10 cellular contexts compared by ENCODE assay signal in the genomic region with DNA sequence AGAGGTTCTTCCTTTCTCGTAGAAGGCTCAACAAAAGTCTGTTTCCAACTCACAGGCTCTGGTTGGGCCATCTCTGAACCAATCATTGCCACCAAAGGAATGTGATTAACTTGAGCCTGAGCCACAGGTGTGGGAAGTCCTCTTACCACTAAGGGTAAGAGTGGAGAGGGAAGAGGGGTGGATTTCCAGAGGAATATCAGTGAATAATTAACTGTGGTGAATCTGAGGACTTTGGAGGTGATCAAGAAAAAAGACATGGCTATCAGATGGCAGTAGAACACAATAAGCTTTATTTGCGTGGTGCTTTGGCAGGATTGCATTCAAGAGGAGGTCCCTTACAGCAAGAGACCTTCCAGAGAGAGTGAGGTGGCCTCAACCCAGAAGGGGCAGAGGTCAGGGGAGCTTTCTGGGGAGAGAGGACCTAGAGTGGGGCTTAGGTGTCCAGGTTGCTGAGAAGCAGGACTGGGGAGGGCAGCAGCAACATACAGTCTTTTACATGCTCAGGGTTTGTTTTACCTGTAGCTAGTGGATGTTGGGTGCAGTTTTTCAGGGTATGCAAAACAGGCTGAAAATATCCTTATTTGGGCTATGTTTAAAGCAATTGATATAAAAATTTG.
DNase-seq lines count a peak whose midpoint lies in the region; ATAC-seq and TF ChIP-seq lines count a peak whose summit lies in the region.
"Had no signal": no experiment of that assay in that cellular context is flagged by ENCODE, and none has a peak within 500 bp of the region (broad histone marks: within the 10 kb centered on the region; RNA-seq: fewer than 3 reads in every experiment).

No MANE protein-coding gene starts in this region.

- H3K27ac ChIP-seq in neuronal stem cell (replicated peaks; ENCODE audit: low read length) (no peak overlapping the region), sigmoid colon (no peak overlapping the region)

- H3K36me3 Mint-ChIP-seq in natural killer cell (no peaks in the 10 kb centered on the region), activated B cell treated with CpG ODN at 0.5 μM for 24 hours (ENCODE audit: low read depth) (no peaks in the 10 kb centered on the region)
- no peaks in the 10 kb centered on the region for H3K36me3 Mint-ChIP-seq in natural killer cell treated with Interleukin-12 subunit alpha and Interleukin-12 subunit beta and Interleukin-15 and Interleukin-18, amount 100 ng/mL, for 72 hours
- H3K36me3 Mint-ChIP-seq in stimulated activated naive B cell treated with anti-CD40 and anti-IgM and Interleukin-4, amounts not matched to agents 10 μg/mL and 1 μg/mL and 100 μg/mL, for 72 hours: peaks cover 2 to 3% of the 10 kb centered on the region in 2 donors

- no peak overlapping the region for H2AFZ ChIP-seq in neuronal stem cell (ENCODE audit: low read length)

- H3K9me3 ChIP-seq in neuronal stem cell (replicated peaks in 1 of 2; ENCODE audit: control insufficient read depth in 2 of 2, insufficient read depth in 1 of 2, low read depth in 1 of 2, low read length in 2 of 2) (no peaks in the 10 kb centered on the region), sigmoid colon (no peaks in the 10 kb centered on the region)

- H3K4me1 ChIP-seq in neuronal stem cell (ENCODE audit: control insufficient read depth in 2 of 2, insufficient read depth in 1 of 2, low read depth in 1 of 2, low read length in 2 of 2) (peaks cover 0 to 1% of the 10 kb centered on the region in 2 donors), sigmoid colon (peaks cover 0 to 5% (median 0%) of the 10 kb centered on the region in 4 donors)

- no peak overlapping the region for H2BK15ac ChIP-seq in neuronal stem cell (ENCODE audit: low read length)

- WGBS in neuronal stem cell (ENCODE audit: extremely low coverage in 2 of 2, insufficient read length in 2 of 2, insufficient replicate concordance in 1 of 2), 2 donors: no CpG with 5 or more reads among the region's 2 CpGs
- 98 to 99% methylated on average over 2 of the region's 2 CpGs for WGBS in sigmoid colon, 2 donors

- H2BK120ac ChIP-seq in neuronal stem cell (ENCODE audit: low read depth, low read length): no peak overlapping the region

- H4K91ac ChIP-seq in neuronal stem cell (ENCODE audit: low read depth, low read length, poor library complexity): no peak overlapping the region

- peaks cover 13 to 25% of the 10 kb centered on the region in 2 donors for H3K4me1 Mint-ChIP-seq in natural killer cell
- peaks cover 15 to 18% of the 10 kb centered on the region in 2 donors for H3K4me1 Mint-ChIP-seq in natural killer cell treated with Interleukin-12 subunit alpha and Interleukin-12 subunit beta and Interleukin-15 and Interleukin-18, amount 100 ng/mL, for 72 hours (ENCODE audit: low read depth in 2 of 2)
- H3K4me1 Mint-ChIP-seq in activated B cell treated with CpG ODN at 0.5 μM for 24 hours: peaks cover 32% of the 10 kb centered on the region
- H3K4me1 Mint-ChIP-seq in stimulated activated naive B cell treated with anti-CD40 and anti-IgM and Interleukin-4, amounts not matched to agents 10 μg/mL and 1 μg/mL and 100 μg/mL, for 72 hours: peaks cover 23 to 34% of the 10 kb centered on the region in 2 donors

- H3K4ac ChIP-seq in neuronal stem cell (ENCODE audit: low read length): no peak overlapping the region

- H3K36me3 ChIP-seq in neuronal stem cell (replicated peaks in 1 of 2; ENCODE audit: control insufficient read depth in 2 of 2, insufficient read depth in 2 of 2, low read length in 2 of 2) (no peaks in the 10 kb centered on the region), sigmoid colon (no peaks in the 10 kb centered on the region)

- ATAC-seq in natural killer cell: no peak
- ATAC-seq in natural killer cell treated with Interleukin-12 subunit alpha and Interleukin-12 subunit beta and Interleukin-15 and Interleukin-18, amount 100 ng/mL, for 72 hours: no peak
- ATAC-seq in HG02759 (IDR thresholded peaks at IDR 0.05; ENCODE audit: unreplicated experiment): peak; percentile 9
- ATAC-seq in activated B cell treated with CpG ODN at 0.5 μM for 24 hours (ENCODE audit: low read depth): no peak
- ATAC-seq in stimulated activated naive B cell treated with anti-CD40 and anti-IgM and Interleukin-4, amounts not matched to agents 10 μg/mL and 1 μg/mL and 100 μg/mL, for 72 hours (replicated peaks): no peak

- TF ChIP-seq POLR2A in sigmoid colon (IDR thresholded peaks at IDR 0.05): no peak

- no peak overlapping the region for H2BK12ac ChIP-seq in neuronal stem cell (ENCODE audit: low read length)

- DNase-seq in natural killer cell: no peak
- no peak for DNase-seq in natural killer cell treated with Interleukin-12 subunit alpha and Interleukin-12 subunit beta and Interleukin-15 and Interleukin-18, amount 100 ng/mL, for 72 hours (ENCODE audit: low spot score)
- DNase-seq in activated B cell treated with CpG ODN at 0.5 μM for 24 hours: no peak
- DNase-seq in neuronal stem cell (ENCODE audit: low spot score): no peak
- no peak for DNase-seq in HK-2 (ENCODE audit: unreplicated experiment)
- DNase-seq in sigmoid colon: no peak
- DNase-seq in stimulated activated naive B cell treated with anti-CD40 and anti-IgM and Interleukin-4, amounts not matched to agents 10 μg/mL and 1 μg/mL and 100 μg/mL, for 72 hours: no peak
- DNase-seq: NCI-H1105 treated with DMSO at 0.1 percent for 48 hours, NCI-H526 treated with DMSO at 0.1 percent for 48 hours had no signal

- TF ChIP-seq EP300 in sigmoid colon (IDR thresholded peaks at IDR 0.05): no peak

- no peak overlapping the region for H3K18ac ChIP-seq in neuronal stem cell (ENCODE audit: low read length)

- H3K27me3 Mint-ChIP-seq in natural killer cell (ENCODE audit: low read depth in 2 of 2) (no peaks in the 10 kb centered on the region), activated B cell treated with CpG ODN at 0.5 μM for 24 hours (no peaks in the 10 kb centered on the region)
- no peaks in the 10 kb centered on the region for H3K27me3 Mint-ChIP-seq in natural killer cell treated with Interleukin-12 subunit alpha and Interleukin-12 subunit beta and Interleukin-15 and Interleukin-18, amount 100 ng/mL, for 72 hours
- no peaks in the 10 kb centered on the region for H3K27me3 Mint-ChIP-seq in stimulated activated naive B cell treated with anti-CD40 and anti-IgM and Interleukin-4, amounts not matched to agents 10 μg/mL and 1 μg/mL and 100 μg/mL, for 72 hours

- H3K27me3 ChIP-seq in neuronal stem cell (ENCODE audit: control insufficient read depth in 3 of 3, insufficient read depth in 3 of 3, low read depth in 1 of 3, low read length in 3 of 3) (no peaks in the 10 kb centered on the region), sigmoid colon (no peaks in the 10 kb centered on the region)

- no peak overlapping the region for H3K9ac ChIP-seq in neuronal stem cell (ENCODE audit: low read depth, low read length, poor library complexity)

- H3K79me1 ChIP-seq in neuronal stem cell (ENCODE audit: low read depth, low read length): no peaks in the 10 kb centered on the region

- intact Hi-C loops in natural killer cell (cut with micrococcal nuclease): no loop called here
- intact Hi-C loops in activated B cell treated with CpG ODN at 0.5 μM for 24 hours (cut with micrococcal nuclease): no loop called here
- intact Hi-C loops in sigmoid colon (cut with DNase I): no loop called here

- H3K14ac ChIP-seq in neuronal stem cell (ENCODE audit: low read length): no peak overlapping the region

- no peaks in the 10 kb centered on the region for H3K9me3 Mint-ChIP-seq in natural killer cell
- H3K9me3 Mint-ChIP-seq in natural killer cell treated with Interleukin-12 subunit alpha and Interleukin-12 subunit beta and Interleukin-15 and Interleukin-18, amount 100 ng/mL, for 72 hours: no peaks in the 10 kb centered on the region
- H3K9me3 Mint-ChIP-seq in activated B cell treated with CpG ODN at 0.5 μM for 24 hours: peaks cover 3% of the 10 kb centered on the region
- no peaks in the 10 kb centered on the region for H3K9me3 Mint-ChIP-seq in stimulated activated naive B cell treated with anti-CD40 and anti-IgM and Interleukin-4, amounts not matched to agents 10 μg/mL and 1 μg/mL and 100 μg/mL, for 72 hours

- peak overlapping the region; percentile 8 for H3K4me3 Mint-ChIP-seq in natural killer cell
- H3K4me3 Mint-ChIP-seq in natural killer cell treated with Interleukin-12 subunit alpha and Interleukin-12 subunit beta and Interleukin-15 and Interleukin-18, amount 100 ng/mL, for 72 hours: no peak overlapping the region
- peak overlapping the region; percentile 20 for H3K4me3 Mint-ChIP-seq in activated B cell treated with CpG ODN at 0.5 μM for 24 hours
- peak overlapping the region in 1 of 2 donors; percentile 1 for H3K4me3 Mint-ChIP-seq in stimulated activated naive B cell treated with anti-CD40 and anti-IgM and Interleukin-4, amounts not matched to agents 10 μg/mL and 1 μg/mL and 100 μg/mL, for 72 hours

- H3K23ac ChIP-seq in neuronal stem cell (ENCODE audit: low read depth, low read length, poor library complexity): no peak overlapping the region

- no peak overlapping the region for H2AK5ac ChIP-seq in neuronal stem cell (ENCODE audit: low read depth, low read length)

- POLR2A ChIA-PET in activated B cell treated with CpG ODN at 0.5 μM for 24 hours (lab: Charles Lee): no interaction called here

- H3K4me2 ChIP-seq in neuronal stem cell (ENCODE audit: insufficient read depth, low read length, poor library complexity, severe bottlenecking): no peak overlapping the region

- TF ChIP-seq CTCF in natural killer cell (IDR thresholded peaks at IDR 0.05): no peak
- TF ChIP-seq CTCF in activated B cell treated with CpG ODN at 0.5 μM for 24 hours (IDR thresholded peaks at IDR 0.05): no peak
- no peak for TF ChIP-seq CTCF in sigmoid colon (IDR thresholded peaks at IDR 0.05)

- H3K27ac Mint-ChIP-seq in natural killer cell: peak overlapping the region; percentile 67 to 81
- peak overlapping the region in 1 of 2 donors; percentile 56 for H3K27ac Mint-ChIP-seq in natural killer cell treated with Interleukin-12 subunit alpha and Interleukin-12 subunit beta and Interleukin-15 and Interleukin-18, amount 100 ng/mL, for 72 hours
- no peak overlapping the region for H3K27ac Mint-ChIP-seq in activated B cell treated with CpG ODN at 0.5 μM for 24 hours
- H3K27ac Mint-ChIP-seq in stimulated activated naive B cell treated with anti-CD40 and anti-IgM and Interleukin-4, amounts not matched to agents 10 μg/mL and 1 μg/mL and 100 μg/mL, for 72 hours: no peak overlapping the region

- H3K4me3 ChIP-seq in neuronal stem cell (ENCODE audit: low read length in 2 of 2) (no peak overlapping the region), sigmoid colon (no peak overlapping the region)

- CTCF ChIA-PET in activated B cell treated with CpG ODN at 0.5 μM for 24 hours (lab: Charles Lee): no interaction called here

- no peak overlapping the region for H2BK5ac ChIP-seq in neuronal stem cell (ENCODE audit: low read length)

- no peak overlapping the region for H4K8ac ChIP-seq in neuronal stem cell (ENCODE audit: low read depth, low read length)

Comparison
In these comparisons a context has a peak if more than half of its experiments do, and no peak if none do; other contexts are left out.
1. H3K27ac Mint-ChIP-seq: peak in natural killer cell (2 of 2); none in activated B cell treated with CpG ODN at 0.5 μM for 24 hours (single experiment) and stimulated activated naive B cell treated with anti-CD40 and anti-IgM and Interleukin-4, amounts not matched to agents 10 μg/mL and 1 μg/mL and 100 μg/mL, for 72 hours (single experiment).